24 cellular contexts compared by ENCODE assay signal in genomic region chr20:52268184-52268583, GRCh38.
DNase-seq lines count a peak whose midpoint lies in the region; ATAC-seq, FAIRE-seq and TF ChIP-seq lines count a peak whose summit lies in the region.
"Had no signal": no experiment of that assay in that cellular context is flagged by ENCODE, and none has a peak within 500 bp of the region (broad histone marks: within the 10 kb centered on the region; RNA-seq: fewer than 3 reads in every experiment).

No MANE protein-coding gene starts in this region.

- H3K9me3 Mint-ChIP-seq in HFFc6, result no peaks in the 10 kb centered on the region
- H3K9me3 Mint-ChIP-seq in neural progenitor cell, result no peaks in the 10 kb centered on the region
- H3K9me3 Mint-ChIP-seq: activated CD4-positive, alpha-beta memory T cell treated with anti-CD3 and anti-CD28 coated beads, Interleukin-2, amount 10 ng/mL, durations not matched to agents 7 days and 5 days had no signal

- peak; percentile 12 for DNase-seq in AG04449 (ENCODE audit: low read depth, low spot score)
- DNase-seq in HFFc6, result peak; percentile 30
- DNase-seq in bronchial epithelial cell (ENCODE audit: low read depth), result peak; percentile 14
- DNase-seq in left lung, result no peak
- no peak for DNase-seq in NCI-H2196 treated with DMSO at 0.1 percent for 48 hours (lab: John Stamatoyannopoulos, UW; ENCODE audit: unreplicated experiment)
- DNase-seq in neural progenitor cell (ENCODE audit: low spot score), result no peak
- DNase-seq in activated CD8-positive, alpha-beta memory T cell treated with anti-CD3 and anti-CD28 coated beads, Interleukin-2, amount 50 U/mL, for 4 hours, result no peak
- DNase-seq: activated CD4-positive, alpha-beta memory T cell treated with anti-CD3 and anti-CD28 coated beads, Interleukin-2, amount 10 ng/mL, durations not matched to agents 7 days and 5 days; activated gamma-delta T cell; activated T-cell treated with anti-CD3 and anti-CD28 coated beads for 4 hours; adrenal gland; Calu3; MG63; NCI-H1436; NCI-H526; nucleus accumbens; stimulated activated CD4-positive, alpha-beta T cell treated with anti-CD3 and anti-CD28 coated beads, Interleukin-4, amount 100 ng/mL, for 1 hour; stimulated activated naive CD4-positive, alpha-beta T cell treated with Interleukin-2 at 50 U/mL for 16 hours; T-helper 9 cell had no signal

- H3K4me1 ChIP-seq in left lung, result no peaks in the 10 kb centered on the region
- H3K4me1 ChIP-seq in neural progenitor cell, result no peaks in the 10 kb centered on the region
- H3K4me1 ChIP-seq: A549, adrenal gland had no signal

- H3K27ac ChIP-seq in left lung (no peak overlapping the region), neural progenitor cell (no peak overlapping the region)
- H3K27ac ChIP-seq: A549, adrenal gland, C4-2B, tibial nerve had no signal

- H3K27ac Mint-ChIP-seq in HFFc6, result no peak overlapping the region
- no peak overlapping the region for H3K27ac Mint-ChIP-seq in neural progenitor cell
- H3K27ac Mint-ChIP-seq: activated CD4-positive, alpha-beta memory T cell treated with anti-CD3 and anti-CD28 coated beads, Interleukin-2, amount 10 ng/mL, durations not matched to agents 7 days and 5 days had no signal

- H3K9me3 ChIP-seq in left lung, result no peaks in the 10 kb centered on the region
- H3K9me3 ChIP-seq in neural progenitor cell (ENCODE audit: low read depth), result no peaks in the 10 kb centered on the region
- H3K9me3 ChIP-seq: A549, adrenal gland, MG63, tibial nerve had no signal

- H3K27me3 ChIP-seq in bronchial epithelial cell (ENCODE audit: control insufficient read depth, insufficient read depth, low read length) (no peaks in the 10 kb centered on the region), left lung (peaks cover 0 to 8% of the 10 kb centered on the region in 2 donors), neural progenitor cell (no peaks in the 10 kb centered on the region)
- H3K27me3 ChIP-seq: adrenal gland, MG63 had no signal

- H3K4me3 ChIP-seq in AG04449 (ENCODE audit: low read depth, low read length) (no peak overlapping the region), bronchial epithelial cell (ENCODE audit: low read depth, low read length) (no peak overlapping the region), left lung (no peak overlapping the region), neural progenitor cell (no peak overlapping the region)
- H3K4me3 ChIP-seq: A549, adrenal gland, MG63, tibial nerve had no signal

- CTCF ChIA-PET in AG04449 (lab: Yijun Ruan, JAX), result no interaction called here

- H3K4me2 ChIP-seq in neural progenitor cell, result no peak overlapping the region
- H3K4me2 ChIP-seq: A549 had no signal

- TF ChIP-seq CTCF in AG04449 (IDR thresholded peaks at IDR 0.05; ENCODE audit: insufficient read depth, low read length, missing control alignments) (no peak), HFFc6 (IDR thresholded peaks at IDR 0.05) (no peak), bronchial epithelial cell (IDR thresholded peaks at IDR 0.05; ENCODE audit: insufficient read depth, low read length, severe bottlenecking) (no peak), left lung (IDR thresholded peaks at IDR 0.05) (no peak), neural progenitor cell (IDR thresholded peaks at IDR 0.05) (no peak)

- no peaks in the 10 kb centered on the region for H3F3A ChIP-seq in neural progenitor cell (ENCODE audit: low read depth)

- no peak overlapping the region for H3K4me3 Mint-ChIP-seq in HFFc6
- no peak overlapping the region for H3K4me3 Mint-ChIP-seq in neural progenitor cell
- H3K4me3 Mint-ChIP-seq: activated CD4-positive, alpha-beta memory T cell treated with anti-CD3 and anti-CD28 coated beads, Interleukin-2, amount 10 ng/mL, durations not matched to agents 7 days and 5 days had no signal

- H3K36me3 Mint-ChIP-seq in HFFc6 (ENCODE audit: low read depth), result no peaks in the 10 kb centered on the region
- no peaks in the 10 kb centered on the region for H3K36me3 Mint-ChIP-seq in neural progenitor cell

- FAIRE-seq in bronchial epithelial cell (lab: Jason Lieb, UNC), result no peak
- FAIRE-seq: A549, H1 had no signal

- no peaks in the 10 kb centered on the region for H3K79me2 ChIP-seq in neural progenitor cell (ENCODE audit: low read depth)

- intact Hi-C loops in left lung (cut with DNase I), result no loop called here

- H4K20me1 ChIP-seq in neural progenitor cell (ENCODE audit: low read depth), result no peaks in the 10 kb centered on the region

- no peaks in the 10 kb centered on the region for H3K36me3 ChIP-seq in bronchial epithelial cell (ENCODE audit: control insufficient read depth, insufficient read depth, low read length)
- no peaks in the 10 kb centered on the region for H3K36me3 ChIP-seq in left lung
- H3K36me3 ChIP-seq in neural progenitor cell, result no peaks in the 10 kb centered on the region
- H3K36me3 ChIP-seq: adrenal gland, MG63, tibial nerve had no signal

- H3K27me3 Mint-ChIP-seq in HFFc6 (ENCODE audit: insufficient read depth), result no peaks in the 10 kb centered on the region; the same call in none of the 2 replicates
- peaks cover 1% of the 10 kb centered on the region for H3K27me3 Mint-ChIP-seq in neural progenitor cell (ENCODE audit: insufficient read depth, low read depth)

- no peak overlapping the region for H3K9ac ChIP-seq in neural progenitor cell

- POLR2A ChIA-PET in AG04449 (lab: Yijun Ruan, JAX), result no interaction called here

- peak; percentile 50 for ATAC-seq in left lung
- ATAC-seq in GM21576 (IDR thresholded peaks at IDR 0.05; ENCODE audit: unreplicated experiment), result no peak
- ATAC-seq: A549 had no signal

- no peak overlapping the region for H2AFZ ChIP-seq in neural progenitor cell (replicated peaks)

- H3K4me1 Mint-ChIP-seq in HFFc6 (ENCODE audit: low read depth), result peaks cover 6% of the 10 kb centered on the region
- H3K4me1 Mint-ChIP-seq in neural progenitor cell, result peaks cover 10% of the 10 kb centered on the region
- H3K4me1 Mint-ChIP-seq: activated CD4-positive, alpha-beta memory T cell treated with anti-CD3 and anti-CD28 coated beads, Interleukin-2, amount 10 ng/mL, durations not matched to agents 7 days and 5 days had no signal

Comparison
In these comparisons a context has a peak if more than half of its experiments do, and no peak if none do; other contexts are left out.
1. DNase-seq: peak in AG04449 (single experiment), HFFc6 (single experiment) and bronchial epithelial cell (single experiment); none in left lung (0 of 2), NCI-H2196 treated with DMSO at 0.1 percent for 48 hours (single experiment), neural progenitor cell (single experiment) and activated CD8-positive, alpha-beta memory T cell treated with anti-CD3 and anti-CD28 coated beads, Interleukin-2, amount 50 U/mL, for 4 hours (single experiment).